ENCODE assay signal across 13 cellular contexts in the genomic region with DNA sequence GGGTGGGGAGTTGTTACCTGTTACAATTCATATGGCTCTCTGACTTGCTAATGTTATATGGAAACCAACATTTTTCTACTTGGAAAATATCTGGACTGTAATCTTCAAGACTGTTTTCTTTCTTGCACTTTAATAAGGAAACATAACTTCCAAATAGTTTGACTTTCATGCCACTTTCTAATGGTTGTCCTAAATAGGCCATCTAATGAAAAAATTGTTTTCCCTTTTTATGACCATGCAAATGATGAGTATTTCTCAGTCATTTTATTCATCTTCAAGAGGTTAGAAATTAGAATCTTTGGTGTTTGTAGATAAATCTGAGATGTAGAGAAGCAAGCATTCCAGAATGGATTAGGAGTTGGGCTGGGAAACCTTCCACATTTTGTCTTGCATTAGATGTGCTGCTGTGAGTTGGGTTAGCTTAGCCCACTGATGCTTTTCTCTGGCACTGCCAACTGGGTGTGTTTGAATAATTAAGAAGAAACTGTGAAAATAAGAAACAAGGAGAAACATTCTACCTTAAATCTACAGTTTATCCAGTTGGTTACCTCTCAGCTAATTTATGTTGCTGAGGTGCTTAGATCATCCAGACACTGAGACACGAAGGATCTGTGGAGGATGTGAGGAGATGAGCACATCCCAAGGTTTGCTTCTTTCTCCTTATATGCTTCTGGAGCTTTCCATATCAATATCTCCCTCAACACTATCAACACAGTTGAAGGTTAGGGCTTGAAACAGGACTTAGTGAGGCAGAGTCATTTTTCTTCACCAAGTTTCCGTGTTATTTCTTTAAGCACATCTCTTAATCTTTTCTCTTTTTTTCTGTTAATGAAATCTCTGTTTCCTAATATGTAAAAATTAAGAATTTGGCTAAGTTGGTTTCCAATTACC. TPM values are rescaled to one million over a fixed set of nuclear protein-coding genes. Genes with fewer than 3 reads are reported as not detected.
DNase-seq lines count a peak whose midpoint lies in the region; ATAC-seq and TF ChIP-seq lines count a peak whose summit lies in the region.
"Had no signal": no experiment of that assay in that cellular context is flagged by ENCODE, and none has a peak within 500 bp of the region (broad histone marks: within the 10 kb centered on the region; RNA-seq: fewer than 3 reads in every experiment).

No MANE protein-coding gene starts in this region.

- no peaks in the 10 kb centered on the region for H3K9me3 ChIP-seq in right cardiac atrium (ENCODE audit: control insufficient read depth, low read length)
- H3K9me3 ChIP-seq in T-helper 17 cell (ENCODE audit: control insufficient read depth, low read length, poor library complexity, severe bottlenecking) = no peaks in the 10 kb centered on the region
- H3K9me3 ChIP-seq in uterus = no peaks in the 10 kb centered on the region
- H3K9me3 ChIP-seq: adrenal gland had no signal

- H3K4me3 ChIP-seq in right cardiac atrium (ENCODE audit: low read length) (peak overlapping the region; percentile 31), epithelial cell of proximal tubule (ENCODE audit: low read depth, low read length) (peak overlapping the region; percentile 15), uterus (no peak overlapping the region)
- H3K4me3 ChIP-seq: BLaER1 had no signal

- ATAC-seq in right cardiac atrium (no peak), Right ventricle myocardium superior (ENCODE audit: poor library complexity) (no peak), T-helper 17 cell (no peak), left colon (no peak), GM19397 (IDR thresholded peaks at IDR 0.05; ENCODE audit: unreplicated experiment) (no peak)

- TF ChIP-seq CTCF in epithelial cell of proximal tubule (conservative IDR thresholded peaks at IDR 0.05; ENCODE audit: low read depth, low read length) = no peak
- TF ChIP-seq CTCF in uterus (IDR thresholded peaks at IDR 0.05) = no peak

- WGBS in right cardiac atrium = 53% methylated on average over 2 of the region's 2 CpGs

- peak overlapping the region; percentile 73 for H3K27ac Mint-ChIP-seq in T-helper 17 cell
- H3K27ac Mint-ChIP-seq: progenitor cell of endocrine pancreas had no signal

- no peaks in the 10 kb centered on the region for H3K27me3 Mint-ChIP-seq in T-helper 17 cell

- H3K27ac ChIP-seq in right cardiac atrium (ENCODE audit: low read length) = no peak overlapping the region
- H3K27ac ChIP-seq in uterus = peak overlapping the region; percentile 4 to 84
- H3K27ac ChIP-seq: adrenal gland, BLaER1 had no signal

- no peak for DNase-seq in right cardiac atrium
- no peak for DNase-seq in Right ventricle myocardium superior
- no peak for DNase-seq in T-helper 17 cell
- no peak for DNase-seq in epithelial cell of proximal tubule (ENCODE audit: low read depth)
- DNase-seq in uterus = no peak
- no peak for DNase-seq in left colon
- no peak for DNase-seq in Kasumi-1 (lab: John Stamatoyannopoulos, UW)
- DNase-seq: adrenal gland, NCI-H1048, NCI-H345 had no signal

- peaks cover 7% of the 10 kb centered on the region for H3K36me3 Mint-ChIP-seq in T-helper 17 cell (ENCODE audit: low read depth)

- intact Hi-C loops in right cardiac atrium (cut with DNase I) (no loop called here), Right ventricle myocardium superior (cut with DNase I) (loop anchor here (10.0 kb wide), 1 partner anchor 102 kb away; no protein-coding TSS in a partner anchor), uterus (cut with DNase I; ENCODE audit: low total_unique reads) (no loop called here), left colon (cut with DNase I, micrococcal nuclease) (no loop called here)

- H3K4me1 Mint-ChIP-seq in T-helper 17 cell = peaks cover 47% of the 10 kb centered on the region

- H3K4me1 ChIP-seq in right cardiac atrium (ENCODE audit: control insufficient read depth, insufficient read depth, low read length) (peaks cover 4% of the 10 kb centered on the region), uterus (no peaks in the 10 kb centered on the region)

- H3K4me3 Mint-ChIP-seq in T-helper 17 cell = peak overlapping the region; percentile 61

- no peaks in the 10 kb centered on the region for H3K36me3 ChIP-seq in uterus
- H3K36me3 ChIP-seq: adrenal gland, BLaER1 had no signal

- H3K27me3 ChIP-seq in right cardiac atrium (ENCODE audit: control insufficient read depth, insufficient read depth) (no peaks in the 10 kb centered on the region), uterus (no peaks in the 10 kb centered on the region)
- H3K27me3 ChIP-seq: BLaER1 had no signal

- TF ChIP-seq POLR2A in uterus (IDR thresholded peaks at IDR 0.05) = no peak

RNA-seq across cellular contexts. Expression of gene RASGRF2, which starts 2.7 kb away (rescaled TPM):
- 1 to 10 TPM; 3.0 to 5.0 (median 4.3) TPM for total RNA-seq in right cardiac atrium
- polyA plus RNA-seq in right cardiac atrium = 2.7 TPM
- 6.4 TPM for total RNA-seq in Right ventricle myocardium superior
- 10 to 100 TPM; 21.3 to 32.3 TPM for total RNA-seq in T-helper 17 cell
- 2.6 and 9.0 TPM in 2 replicates for total RNA-seq in epithelial cell of proximal tubule
- 10 to 100 TPM in 3 of 4 donors, 1 to 10 TPM in 1; 3.3 to 26.4 (median 12.3) TPM for total RNA-seq in uterus
- total RNA-seq in left colon = 1 to 10 TPM; 1.2 to 2.3 TPM

Comparison
In these comparisons a context has a peak if more than half of its experiments do, and no peak if none do; other contexts are left out.
1. H3K4me3 ChIP-seq: peak in right cardiac atrium (single experiment) and epithelial cell of proximal tubule (single experiment); none in uterus (0 of 2).